In genomic region chr13:78660130-78660857, GRCh38 we compare ENCODE assay signal across 8 cellular contexts. TPM values are rescaled to one million over a fixed set of nuclear protein-coding genes. Genes with fewer than 3 reads are reported as not detected.
DNase-seq lines count a peak whose midpoint lies in the region; ATAC-seq and TF ChIP-seq lines count a peak whose summit lies in the region.

No MANE protein-coding gene starts in this region.

- H3K36me3 ChIP-seq in brain microvascular endothelial cell (replicated peaks) (no peaks in the 10 kb centered on the region), lower lobe of right lung (no peaks in the 10 kb centered on the region), upper lobe of left lung (no peaks in the 10 kb centered on the region)

- TF ChIP-seq EP300 in upper lobe of left lung (IDR thresholded peaks at IDR 0.05), result no peak

- H3K27ac Mint-ChIP-seq in IgD-negative memory B cell, result peak overlapping the region; percentile 68 to 96 (median 74)

- TF ChIP-seq CTCF in brain microvascular endothelial cell (IDR thresholded peaks at IDR 0.05; ENCODE audit: low read depth, low read length, missing control alignments) (no peak), lower lobe of right lung (IDR thresholded peaks at IDR 0.05) (no peak), upper lobe of left lung (IDR thresholded peaks at IDR 0.05) (no peak)

- H3K4me3 ChIP-seq in brain microvascular endothelial cell (ENCODE audit: low read depth, low read length) (peak overlapping the region; percentile 91), lower lobe of right lung (peak overlapping the region; percentile 95), upper lobe of left lung (peak overlapping the region; percentile 36 to 96 (median 94))

- H3K27me3 Mint-ChIP-seq in IgD-negative memory B cell, result peaks cover 1% of the 10 kb centered on the region

- H3K4me1 Mint-ChIP-seq in IgD-negative memory B cell, result peaks cover 23 to 36% (median 31%) of the 10 kb centered on the region in 3 donors

- 51 to 53% methylated on average over 12 to 15 of the region's 15 CpGs for WGBS in upper lobe of left lung, 2 donors

- no peak for TF ChIP-seq POLR2A in upper lobe of left lung (IDR thresholded peaks at IDR 0.05)

- peaks cover 12% of the 10 kb centered on the region for H3K4me1 ChIP-seq in lower lobe of right lung
- H3K4me1 ChIP-seq in upper lobe of left lung, result peaks cover 9 to 19% (median 13%) of the 10 kb centered on the region in 4 donors

- no peak overlapping the region for H3K27ac ChIP-seq in brain microvascular endothelial cell
- H3K27ac ChIP-seq in lower lobe of right lung, result no peak overlapping the region
- H3K27ac ChIP-seq in upper lobe of left lung, result no peak overlapping the region

- H3K9me3 Mint-ChIP-seq in IgD-negative memory B cell, result no peaks in the 10 kb centered on the region

- peaks cover 4% of the 10 kb centered on the region for H3K36me3 Mint-ChIP-seq in IgD-negative memory B cell

- in situ Hi-C loops in brain microvascular endothelial cell (cut with HindIII; ENCODE audit: low pct_ligation_motif_present, low sequenced_read_pairs), result no loop called here

- H3K27me3 ChIP-seq in brain microvascular endothelial cell (replicated peaks), result no peaks in the 10 kb centered on the region
- no peaks in the 10 kb centered on the region for H3K27me3 ChIP-seq in lower lobe of right lung (ENCODE audit: low read depth)
- H3K27me3 ChIP-seq in upper lobe of left lung, result no peaks in the 10 kb centered on the region

- ATAC-seq in GM18511 (IDR thresholded peaks at IDR 0.05; ENCODE audit: unreplicated experiment) (peak; percentile 44), lower lobe of right lung (no peak), upper lobe of left lung (ENCODE audit: low FRiP score in 2 of 2) (peak in 1 of 2 donors; percentile 41)

- DNase-seq in brain microvascular endothelial cell, result no peak
- no peak for DNase-seq in lower lobe of right lung
- no peak for DNase-seq in upper lobe of left lung
- no peak for DNase-seq in NCI-H1694 (lab: John Stamatoyannopoulos, UW)
- no peak for DNase-seq in COLO829 (ENCODE audit: low spot score)
- DNase-seq in NCI-H1048 (lab: John Stamatoyannopoulos, UW), result no peak

- intact Hi-C loops in lower lobe of right lung (cut with DNase I), result no loop called here

- H3K4me3 Mint-ChIP-seq in IgD-negative memory B cell, result peak overlapping the region; percentile 94 to 100 (median 100)

- no peaks in the 10 kb centered on the region for H3K9me3 ChIP-seq in lower lobe of right lung
- no peaks in the 10 kb centered on the region for H3K9me3 ChIP-seq in upper lobe of left lung

RNA-seq across cellular contexts. Expression of gene OBI1, which starts 1.3 kb away (rescaled TPM):
- polyA plus RNA-seq in IgD-negative memory B cell, result 9.8 TPM
- total RNA-seq in lower lobe of right lung, result 9.4 TPM
- 10 to 100 TPM in 1 of 6 donors, 1 to 10 TPM in 5; 4.9 to 14.9 (median 8.1) TPM for total RNA-seq in upper lobe of left lung

RNA-seq across cellular contexts. Expression of gene POU4F1, which starts 56.9 kb away (rescaled TPM):
- polyA plus RNA-seq in IgD-negative memory B cell, result not detected
- not detected for total RNA-seq in lower lobe of right lung
- total RNA-seq in upper lobe of left lung, result not detected
